ENCODE assay signal across 6 cellular contexts in genomic region chr6:69921066-69921465, GRCh38. TPM values are rescaled to one million over a fixed set of nuclear protein-coding genes. Genes with fewer than 3 reads are reported as not detected.
"Had no signal": no experiment of that assay in that cellular context is flagged by ENCODE, and none has a peak within 500 bp of the region (broad histone marks: within the 10 kb centered on the region; RNA-seq: fewer than 3 reads in every experiment).

No MANE protein-coding gene starts in this region.

RNA-seq across cellular contexts. Expression of gene COL19A1, which starts 54.7 kb away (rescaled TPM):
- total RNA-seq: GM23338, H1, H9, HT-29, K562 had no signal
- polyA plus RNA-seq: GM23338, H1, IMR-90, K562 had no signal
